ENCODE assay signal across 9 cellular contexts in genomic region chr21:42061195-42061865, GRCh38. TPM values are rescaled to one million over a fixed set of nuclear protein-coding genes. Genes with fewer than 3 reads are reported as not detected.
DNase-seq lines count a peak whose midpoint lies in the region; ATAC-seq and TF ChIP-seq lines count a peak whose summit lies in the region.
"Had no signal": no experiment of that assay in that cellular context is flagged by ENCODE, and none has a peak within 500 bp of the region (broad histone marks: within the 10 kb centered on the region; RNA-seq: fewer than 3 reads in every experiment).

No MANE protein-coding gene starts in this region.

- peak; percentile 28 for DNase-seq in activated T-cell treated with anti-CD3 and anti-CD28 coated beads, Interleukin-2, amount 50 U/mL, for 1 hour
- DNase-seq in gastrocnemius medialis (peak; percentile 29 to 34), NCI-H1417 treated with DMSO at 0.1 percent for 48 hours (lab: John Stamatoyannopoulos, UW) (no peak), DMS79 (lab: John Stamatoyannopoulos, UW) (no peak)
- no peak for DNase-seq in effector CD4-positive, alpha-beta T cell
- DNase-seq: left cardiac atrium had no signal

- H3K27ac ChIP-seq in DOHH2 (ENCODE audit: low read depth, low read length) (peak overlapping the region; percentile 97), gastrocnemius medialis (no peak overlapping the region)

- TF ChIP-seq CTCF in DOHH2 (IDR thresholded peaks at IDR 0.05; ENCODE audit: low read depth, low read length, poor library complexity, severe bottlenecking) (no peak), gastrocnemius medialis (IDR thresholded peaks at IDR 0.05 in 4 of 5, conservative IDR thresholded peaks at IDR 0.05 in 1 of 5) (no peak)

- H3K9me3 ChIP-seq in DOHH2 (ENCODE audit: control insufficient read depth, insufficient read depth, low read length), result no peaks in the 10 kb centered on the region
- H3K9me3 ChIP-seq in gastrocnemius medialis, result no peaks in the 10 kb centered on the region

- no peak for TF ChIP-seq POLR2A in gastrocnemius medialis (IDR thresholded peaks at IDR 0.05)

- peak overlapping the region; percentile 100 for H3K4me2 ChIP-seq in DOHH2 (ENCODE audit: low read length)

- peaks cover 2% of the 10 kb centered on the region for H3K36me3 ChIP-seq in DOHH2 (ENCODE audit: control insufficient read depth, low read length)
- no peaks in the 10 kb centered on the region for H3K36me3 ChIP-seq in gastrocnemius medialis

- H3K4me1 ChIP-seq in DOHH2 (ENCODE audit: control insufficient read depth, low read length) (peaks cover 58% of the 10 kb centered on the region), gastrocnemius medialis (no peaks in the 10 kb centered on the region)

- ATAC-seq in GM19455 (IDR thresholded peaks at IDR 0.05; ENCODE audit: unreplicated experiment) (peak; percentile 59), HG03521 (IDR thresholded peaks at IDR 0.05; ENCODE audit: unreplicated experiment) (peak; percentile 42), gastrocnemius medialis (no peak)

- H3K27me3 ChIP-seq in DOHH2 (ENCODE audit: control insufficient read depth, low read length) (no peaks in the 10 kb centered on the region), gastrocnemius medialis (no peaks in the 10 kb centered on the region)

- H3K9me2 ChIP-seq in DOHH2 (replicated peaks; ENCODE audit: control insufficient read depth, low read length), result no peaks in the 10 kb centered on the region

- peaks cover 38% of the 10 kb centered on the region for H3F3A ChIP-seq in DOHH2 (ENCODE audit: control insufficient read depth, insufficient read depth)

- in situ Hi-C loops in gastrocnemius medialis (cut with MboI; ENCODE audit: low sequenced_read_pairs in 4 of 4), result no loop called here

- H3K4me3 ChIP-seq in DOHH2 (ENCODE audit: low read length) (peak overlapping the region; percentile 90), gastrocnemius medialis (no peak overlapping the region)

- H4K20me1 ChIP-seq in DOHH2 (ENCODE audit: control insufficient read depth, insufficient read depth, low read depth, low read length), result no peaks in the 10 kb centered on the region

- H3K79me2 ChIP-seq in DOHH2 (ENCODE audit: control insufficient read depth, low read length), result no peaks in the 10 kb centered on the region

- intact Hi-C loops in gastrocnemius medialis (cut with DNase I; ENCODE audit: low total_unique reads), result no loop called here

RNA-seq across cellular contexts. Expression of gene UMODL1, which starts 9.8 kb away (rescaled TPM):
- total RNA-seq in gastrocnemius medialis, result under 1 TPM in 1 of 4 donors, not detected in 3; 0.13 TPM
- total RNA-seq: left cardiac atrium had no signal

RNA-seq across cellular contexts. Expression of gene ZBTB21, which starts 51.2 kb away (rescaled TPM):
- 1 to 10 TPM; 1.9 to 5.0 (median 4.0) TPM for total RNA-seq in gastrocnemius medialis

Comparison
In these comparisons a context has a peak if more than half of its experiments do, and no peak if none do; other contexts are left out.
1. ATAC-seq: peak in GM19455 (single experiment) and HG03521 (single experiment); none in gastrocnemius medialis (0 of 2).
2. DNase-seq: peak in activated T-cell treated with anti-CD3 and anti-CD28 coated beads, Interleukin-2, amount 50 U/mL, for 1 hour (single experiment) and gastrocnemius medialis (2 of 2); none in NCI-H1417 treated with DMSO at 0.1 percent for 48 hours (single experiment), DMS79 (single experiment) and effector CD4-positive, alpha-beta T cell (single experiment).